Comparison of ENCODE assay signal across 8 cellular contexts in the genomic region with DNA sequence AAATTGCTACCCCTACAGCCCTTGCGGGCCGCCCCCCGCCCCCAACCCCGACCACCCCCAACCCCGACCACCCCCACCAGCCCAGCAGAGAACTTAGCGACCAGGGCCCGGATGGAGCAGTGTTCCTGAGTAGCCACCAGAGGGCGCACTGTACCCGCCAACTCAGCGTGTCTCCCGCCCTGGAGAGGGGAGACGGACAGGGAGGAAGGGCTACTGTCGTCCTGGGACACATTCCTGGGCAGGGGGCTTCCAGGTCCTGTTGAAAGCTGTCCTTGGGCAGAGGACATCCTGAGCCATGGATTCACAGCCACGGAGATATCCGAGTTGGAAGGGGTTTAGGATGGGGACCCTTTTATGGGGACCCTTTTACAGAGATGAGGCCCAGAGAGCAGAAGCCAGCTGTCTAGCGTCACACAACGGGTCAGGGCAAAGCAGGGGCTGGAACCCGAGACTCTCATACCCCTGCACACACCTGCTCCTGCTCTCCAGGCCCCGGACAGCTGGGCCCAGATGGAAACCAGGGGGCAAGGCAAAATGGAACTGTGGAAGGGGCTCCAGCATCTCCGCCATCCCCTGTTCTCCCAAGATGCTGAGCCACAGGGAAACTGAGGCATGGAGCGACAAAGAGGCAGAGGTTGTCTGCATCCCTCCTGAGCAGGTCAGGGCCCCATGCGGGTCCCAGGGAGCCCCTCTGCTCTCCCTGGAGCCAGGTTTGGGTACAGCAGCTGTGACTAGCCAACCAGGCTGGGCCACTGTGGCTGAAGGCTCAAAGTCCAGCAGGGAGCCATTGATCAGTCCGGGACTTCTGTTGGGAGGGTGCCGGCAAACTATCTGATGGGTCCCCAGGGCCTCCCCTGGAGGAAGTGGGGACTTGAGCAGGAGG. TPM values are rescaled to one million over a fixed set of nuclear protein-coding genes. Genes with fewer than 3 reads are reported as not detected.
DNase-seq lines count a peak whose midpoint lies in the region; ATAC-seq, FAIRE-seq and TF ChIP-seq lines count a peak whose summit lies in the region.

No MANE protein-coding gene starts in this region.

- H3K4me1 Mint-ChIP-seq in astrocyte (ENCODE audit: low read depth, unreplicated experiment), result peaks cover 2% of the 10 kb centered on the region

- no peaks in the 10 kb centered on the region for H3K36me3 ChIP-seq in astrocyte (ENCODE audit: insufficient read depth, low read length)

- peaks cover 33% of the 10 kb centered on the region for H3K27me3 Mint-ChIP-seq in astrocyte (ENCODE audit: low read depth, unreplicated experiment)

- no peaks in the 10 kb centered on the region for H3K36me3 Mint-ChIP-seq in astrocyte (ENCODE audit: low read depth, unreplicated experiment)

- FAIRE-seq in astrocyte (lab: Jason Lieb, UNC), result no peak

- H2AFZ ChIP-seq in astrocyte (ENCODE audit: low read depth, low read length), result peak overlapping the region; percentile 83

- peaks cover 13% of the 10 kb centered on the region for H3K4me1 ChIP-seq in astrocyte (ENCODE audit: insufficient read depth, low read length)

- peaks cover 3% of the 10 kb centered on the region for H3K27me3 ChIP-seq in astrocyte (ENCODE audit: insufficient read depth, low read length)

- H3K9me3 ChIP-seq in astrocyte (ENCODE audit: insufficient read depth, low read depth, low read length), result no peaks in the 10 kb centered on the region

- peak overlapping the region; percentile 64 for H3K4me2 ChIP-seq in astrocyte (ENCODE audit: low read length)

- no peak overlapping the region for H3K4me3 ChIP-seq in AG10803 (ENCODE audit: low read length)
- H3K4me3 ChIP-seq in astrocyte (ENCODE audit: insufficient read depth, low read depth, low read length), result no peak overlapping the region

- H3K27ac Mint-ChIP-seq in astrocyte (ENCODE audit: unreplicated experiment), result no peak overlapping the region

- TF ChIP-seq CTCF in AG10803 (conservative IDR thresholded peaks at IDR 0.05; ENCODE audit: low read length) (peak; percentile 75), astrocyte (IDR thresholded peaks at IDR 0.05; ENCODE audit: insufficient read depth, low read depth, low read length) (peak; percentile 44)

- H3K79me2 ChIP-seq in astrocyte (ENCODE audit: insufficient read depth, low read length), result no peaks in the 10 kb centered on the region

- no peaks in the 10 kb centered on the region for H4K20me1 ChIP-seq in astrocyte (ENCODE audit: insufficient read depth, low read length)

- ATAC-seq in HG03442 (IDR thresholded peaks at IDR 0.05; ENCODE audit: unreplicated experiment), result no peak

- DNase-seq in AG10803 (ENCODE audit: low read depth) (peak; percentile 44), GM19238 (ENCODE audit: insufficient read length, low spot score) (peak; percentile 81), NCI-H1092 (lab: John Stamatoyannopoulos, UW) (peak; percentile 67), T-helper 9 cell (peak; percentile 77), astrocyte (ENCODE audit: low read depth) (no peak), hypothalamus (lab: John Stamatoyannopoulos, UW) (peak in 44 of 51 donors; percentile 17 to 83 (median 56))
- peak; percentile 61 to 64 for DNase-seq in stimulated activated CD4-positive, alpha-beta T cell treated with anti-CD3 and anti-CD28 coated beads, Interleukin-12 subunit alpha, Interleukin-12 subunit beta, amount 100 ng/mL, for 24 hours (ENCODE audit: low read depth in 2 of 2)

- H3K9me3 Mint-ChIP-seq in astrocyte (ENCODE audit: unreplicated experiment), result no peaks in the 10 kb centered on the region

- H3K4me3 Mint-ChIP-seq in astrocyte (ENCODE audit: unreplicated experiment), result no peak overlapping the region

- H3K9ac ChIP-seq in astrocyte (ENCODE audit: low read length), result peak overlapping the region; percentile 43

- H3K27ac ChIP-seq in astrocyte (ENCODE audit: low read depth, low read length), result no peak overlapping the region

RNA-seq across cellular contexts. Expression of a gene that starts 25.0 kb away (rescaled TPM):
- total RNA-seq in astrocyte, result 0.77 and 0.89 TPM in 2 replicates

RNA-seq across cellular contexts. Expression of a gene that starts 59.2 kb away (rescaled TPM):
- total RNA-seq in astrocyte, result 0.32 and 0.34 TPM in 2 replicates
